Comparison of ENCODE assay signal across 14 cellular contexts in genomic region chr10:58842860-58843376, GRCh38.
A peak's percentile ranks its signal among the peaks of the same experiment; 100 is the strongest.
DNase-seq lines count a peak whose midpoint lies in the region; ATAC-seq and TF ChIP-seq lines count a peak whose summit lies in the region.
"Had no signal": no experiment of that assay in that cellular context is flagged by ENCODE, and none has a peak within 500 bp of the region (broad histone marks: within the 10 kb centered on the region; RNA-seq: fewer than 3 reads in every experiment).

No MANE protein-coding gene starts in this region.

- H3K4me2 ChIP-seq in SK-N-SH: no peak overlapping the region
- H3K4me2 ChIP-seq: BLaER1 had no signal

- peak; percentile 27 for ATAC-seq in foreskin keratinocyte

- no peaks in the 10 kb centered on the region for H3F3A ChIP-seq in SK-N-SH (replicated peaks; ENCODE audit: insufficient read depth)

- H3K27me3 ChIP-seq in SK-N-SH (ENCODE audit: insufficient read depth) (no peaks in the 10 kb centered on the region), foreskin keratinocyte (no peaks in the 10 kb centered on the region)
- H3K27me3 ChIP-seq: BLaER1 had no signal

- no peaks in the 10 kb centered on the region for H3K79me2 ChIP-seq in SK-N-SH (ENCODE audit: insufficient read depth)

- H3K4me3 ChIP-seq in SK-N-SH (ENCODE audit: low read depth in 2 of 2, low read length in 1 of 2): no peak overlapping the region; a peak in 1 of 4 replicates
- H3K4me3 ChIP-seq: BLaER1, HAP-1 had no signal

- CTCF ChIA-PET in SK-N-SH (lab: Yijun Ruan, JAX): interaction anchor here (1.0 kb wide), 1 partner anchor 11 kb away, joined by 3 read pairs; no protein-coding TSS in a partner anchor

- H3K27ac ChIP-seq in SK-N-SH (ENCODE audit: low read depth in 2 of 2, low read length in 1 of 2) (no peak overlapping the region), foreskin keratinocyte (no peak overlapping the region)
- H3K27ac ChIP-seq: BLaER1, C4-2B had no signal

- no peak for TF ChIP-seq CTCF in SK-N-SH (IDR thresholded peaks at IDR 0.05)
- no peak for TF ChIP-seq CTCF in foreskin keratinocyte (conservative IDR thresholded peaks at IDR 0.05)

- H3K36me3 ChIP-seq in SK-N-SH (replicated peaks in 1 of 2; ENCODE audit: control insufficient read depth in 1 of 2, insufficient read depth in 2 of 2, low read length in 1 of 2): no peaks in the 10 kb centered on the region
- H3K36me3 ChIP-seq: BLaER1, HAP-1 had no signal

- no peak for TF ChIP-seq RAD21 in SK-N-SH (IDR thresholded peaks at IDR 0.05; ENCODE audit: low read length)

- H4K20me1 ChIP-seq in SK-N-SH (ENCODE audit: insufficient read depth): no peaks in the 10 kb centered on the region
- H4K20me1 ChIP-seq: BLaER1 had no signal

- H2AFZ ChIP-seq in SK-N-SH (ENCODE audit: low read depth): no peak overlapping the region

- TF ChIP-seq EP300 in SK-N-SH (IDR thresholded peaks at IDR 0.05; ENCODE audit: borderline replicate concordance in 1 of 2, low read depth in 1 of 2, low read length in 1 of 2): no peak

- 67% methylated on average over 4 of the region's 4 CpGs for WGBS in SK-N-SH (ENCODE audit: low lambda C conversion rate)

- no peaks in the 10 kb centered on the region for H3K9me2 ChIP-seq in SK-N-SH

- POLR2A ChIA-PET in SK-N-SH (lab: Yijun Ruan, JAX): no interaction called here

- DNase-seq in HCEC 1CT: peak; percentile 34
- DNase-seq in SK-N-SH: no peak
- peak in 1 of 2 donors; percentile 30 for DNase-seq in foreskin keratinocyte
- DNase-seq in mucosa of gallbladder (ENCODE audit: low spot score): no peak
- no peak for DNase-seq in amniotic stem cell (lab: John Stamatoyannopoulos, UW)
- no peak for DNase-seq in cortex of kidney (lab: John Stamatoyannopoulos, UW)
- DNase-seq: CD4-positive, CD25-positive, alpha-beta regulatory T cell; CD8-positive, alpha-beta memory T cell; DMS 273 treated with DMSO at 0.1 percent for 48 hours; DMS79; GOT3 had no signal

- no peaks in the 10 kb centered on the region for H3K4me1 ChIP-seq in SK-N-SH (ENCODE audit: control insufficient read depth in 1 of 2, insufficient read depth in 2 of 2, low read depth in 1 of 2, low read length in 1 of 2)
- H3K4me1 ChIP-seq in foreskin keratinocyte: no peaks in the 10 kb centered on the region
- H3K4me1 ChIP-seq: BLaER1, HAP-1 had no signal

- no peak overlapping the region for H3K9ac ChIP-seq in SK-N-SH
- H3K9ac ChIP-seq: BLaER1 had no signal

- H3K9me3 ChIP-seq in SK-N-SH: no peaks in the 10 kb centered on the region
- H3K9me3 ChIP-seq: BLaER1, HAP-1 had no signal

TF ChIP-seq in SK-N-SH, 30 proteins besides CTCF, POLR2A, EP300 and RAD21:
- TF ChIP-seq USF1 (IDR thresholded peaks at IDR 0.05; ENCODE audit: borderline replicate concordance, low read depth): no peak
- no peak for TF ChIP-seq ELF1 (IDR thresholded peaks at IDR 0.05)
- TF ChIP-seq TCF12 (IDR thresholded peaks at IDR 0.05): peak; percentile 56; the same call in 1 of the 2 replicates
- peak; percentile 39; the same call in 1 of the 2 replicates for TF ChIP-seq JUND (IDR thresholded peaks at IDR 0.05)
- TF ChIP-seq PBX3 (IDR thresholded peaks at IDR 0.05): peak; percentile 63; the same call in 1 of the 2 replicates
- no peak for TF ChIP-seq ZBTB33 (IDR thresholded peaks at IDR 0.05; ENCODE audit: borderline replicate concordance, low read depth)
- peak; percentile 16; the same call in 1 of the 2 replicates for TF ChIP-seq FOSL2 (IDR thresholded peaks at IDR 0.05; ENCODE audit: borderline replicate concordance, low read depth)
- no peak for TF ChIP-seq SMC3 (IDR thresholded peaks at IDR 0.05; ENCODE audit: low read depth, low read length)
